ENCODE assay signal across 17 cellular contexts in genomic region chr6:164068533-164068932, GRCh38.
"Had no signal": no experiment of that assay in that cellular context is flagged by ENCODE, and none has a peak within 500 bp of the region (broad histone marks: within the 10 kb centered on the region; RNA-seq: fewer than 3 reads in every experiment).

No MANE protein-coding gene starts in this region.

- H3K9me3 ChIP-seq: suprapubic skin, thyroid gland, vagina had no signal

- H3K79me2 ChIP-seq: hepatocyte had no signal

- H2AFZ ChIP-seq: hepatocyte had no signal

- H3K36me3 ChIP-seq: suprapubic skin, thyroid gland, vagina had no signal

- H3K4me3 Mint-ChIP-seq: naive thymus-derived CD8-positive, alpha-beta T cell; type B pancreatic cell had no signal

- H3K36me3 Mint-ChIP-seq: naive thymus-derived CD8-positive, alpha-beta T cell; type B pancreatic cell had no signal

- H3K4me1 Mint-ChIP-seq: naive thymus-derived CD8-positive, alpha-beta T cell had no signal

- ATAC-seq: esophagus mucosa; left colon; mucosa of descending colon; naive thymus-derived CD8-positive, alpha-beta T cell had no signal

- H3K4me2 ChIP-seq: hepatocyte, smooth muscle cell had no signal

- DNase-seq: effector memory CD4-positive, alpha-beta T cell; glutamatergic neuron; kidney; left colon; mucosa of descending colon; naive thymus-derived CD8-positive, alpha-beta T cell; posterior cingulate gyrus; stimulated activated CD4-positive, alpha-beta T cell treated with anti-CD3 and anti-CD28 coated beads, Interleukin-2, amount 100 ng/mL, for 48 hours; stimulated activated naive CD4-positive, alpha-beta T cell treated with Interleukin-2 at 50 U/mL for 16 hours; thyroid gland had no signal

- H3K27me3 ChIP-seq: hepatocyte, suprapubic skin, thyroid gland, vagina had no signal

- H3K27ac Mint-ChIP-seq: naive thymus-derived CD8-positive, alpha-beta T cell; type B pancreatic cell had no signal

- H3K4me1 ChIP-seq: suprapubic skin, thyroid gland, vagina had no signal

- H3K27ac ChIP-seq: hepatocyte, suprapubic skin, thyroid gland, vagina had no signal

- FAIRE-seq: endometrium had no signal

- H3K4me3 ChIP-seq: hepatocyte, mucosa of descending colon, smooth muscle cell, suprapubic skin, thyroid gland, vagina had no signal

- H3K27me3 Mint-ChIP-seq: type B pancreatic cell had no signal
